ENCODE assay signal across 1 cellular context in the genomic region with DNA sequence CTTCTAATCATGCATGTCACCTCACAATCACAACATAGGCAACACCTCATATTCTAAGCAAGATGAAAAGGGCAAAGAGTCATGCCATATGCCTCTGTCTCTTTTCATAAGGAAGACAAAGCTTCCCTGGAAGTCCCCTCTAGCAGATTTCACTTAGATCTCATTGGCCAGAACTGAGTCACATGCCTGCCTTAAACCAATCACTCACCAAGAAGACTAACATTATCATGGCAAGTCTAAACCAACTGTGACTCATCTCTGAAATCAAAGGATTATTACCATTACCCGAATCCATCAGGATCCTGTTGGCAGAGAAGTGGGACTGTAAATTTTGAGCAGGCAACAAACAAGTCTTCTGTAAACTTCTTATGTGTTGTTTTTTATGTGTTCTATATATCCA.
TF ChIP-seq lines count a peak whose summit lies in the region.

No MANE protein-coding gene starts in this region.

TF ChIP-seq in A549, 52 proteins besides CTCF, POLR2A, EP300 and RAD21 (continued from another document):
- TF ChIP-seq, protein P1, sequence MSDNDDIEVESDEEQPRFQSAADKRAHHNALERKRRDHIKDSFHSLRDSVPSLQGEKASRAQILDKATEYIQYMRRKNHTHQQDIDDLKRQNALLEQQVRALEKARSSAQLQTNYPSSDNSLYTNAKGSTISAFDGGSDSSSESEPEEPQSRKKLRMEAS (IDR thresholded peaks at IDR 0.05): no peak
- TF ChIP-seq, protein P2, sequence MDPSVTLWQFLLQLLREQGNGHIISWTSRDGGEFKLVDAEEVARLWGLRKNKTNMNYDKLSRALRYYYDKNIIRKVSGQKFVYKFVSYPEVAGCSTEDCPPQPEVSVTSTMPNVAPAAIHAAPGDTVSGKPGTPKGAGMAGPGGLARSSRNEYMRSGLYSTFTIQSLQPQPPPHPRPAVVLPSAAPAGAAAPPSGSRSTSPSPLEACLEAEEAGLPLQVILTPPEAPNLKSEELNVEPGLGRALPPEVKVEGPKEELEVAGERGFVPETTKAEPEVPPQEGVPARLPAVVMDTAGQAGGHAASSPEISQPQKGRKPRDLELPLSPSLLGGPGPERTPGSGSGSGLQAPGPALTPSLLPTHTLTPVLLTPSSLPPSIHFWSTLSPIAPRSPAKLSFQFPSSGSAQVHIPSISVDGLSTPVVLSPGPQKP (IDR thresholded peaks at IDR 0.05; ENCODE audit: low read depth, low read length): no peak
- TF ChIP-seq, protein P3, sequence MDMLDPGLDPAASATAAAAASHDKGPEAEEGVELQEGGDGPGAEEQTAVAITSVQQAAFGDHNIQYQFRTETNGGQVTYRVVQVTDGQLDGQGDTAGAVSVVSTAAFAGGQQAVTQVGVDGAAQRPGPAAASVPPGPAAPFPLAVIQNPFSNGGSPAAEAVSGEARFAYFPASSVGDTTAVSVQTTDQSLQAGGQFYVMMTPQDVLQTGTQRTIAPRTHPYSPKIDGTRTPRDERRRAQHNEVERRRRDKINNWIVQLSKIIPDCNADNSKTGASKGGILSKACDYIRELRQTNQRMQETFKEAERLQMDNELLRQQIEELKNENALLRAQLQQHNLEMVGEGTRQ (IDR thresholded peaks at IDR 0.05): peak; percentile 83
